In genomic region chr17:79992657-79993389, GRCh38 we compare ENCODE assay signal across 1 cellular context.
TF ChIP-seq lines count a peak whose summit lies in the region.

No MANE protein-coding gene starts in this region.

TF ChIP-seq in HepG2, 621 proteins besides CTCF, POLR2A, EP300 and RAD21 (continued from another document):
- TF ChIP-seq HNF1A (IDR thresholded peaks at IDR 0.05; ENCODE audit: low read depth) (no peak), HNF1A (CRISPR knock-in tag; IDR thresholded peaks at IDR 0.05; ENCODE audit: borderline replicate concordance) (peak; percentile 3; the same call in 1 of the 2 replicates), SSRP1 (CRISPR knock-in tag; IDR thresholded peaks at IDR 0.05) (peak; percentile 100), HNRNPH1 (optimal IDR thresholded peaks at IDR 0.05; ENCODE audit: low read depth, low read length) (peak; percentile 68), ZC3H4 (CRISPR knock-in tag; IDR thresholded peaks at IDR 0.05; ENCODE audit: borderline replicate concordance) (peak; percentile 100), YEATS2 (CRISPR knock-in tag; IDR thresholded peaks at IDR 0.05; ENCODE audit: borderline replicate concordance) (0 out of 2 replicates have a peak, but pooled peaks have one; percentile 16), ZFP36L1 (CRISPR knock-in tag; IDR thresholded peaks at IDR 0.05) (peak; percentile 66; the same call in 1 of the 2 replicates), ZBTB26 (CRISPR knock-in tag; IDR thresholded peaks at IDR 0.05; ENCODE audit: borderline replicate concordance) (peak; percentile 24; the same call in 1 of the 2 replicates), ZNF510 (CRISPR knock-in tag; IDR thresholded peaks at IDR 0.05; ENCODE audit: low read depth) (0 out of 2 replicates have a peak, but pooled peaks have one; percentile 32), YY1 (IDR thresholded peaks at IDR 0.05; ENCODE audit: insufficient read depth, insufficient replicate concordance, low read depth, low read length) (no peak), ZNF232 (CRISPR knock-in tag; IDR thresholded peaks at IDR 0.05; ENCODE audit: borderline replicate concordance) (0 out of 2 replicates have a peak, but pooled peaks have one; percentile 11), PAF1 (CRISPR knock-in tag; IDR thresholded peaks at IDR 0.05) (peak; percentile 97), MIER2 (CRISPR knock-in tag; IDR thresholded peaks at IDR 0.05) (no peak), CHD4 (IDR thresholded peaks at IDR 0.05; ENCODE audit: borderline replicate concordance, low read length) (0 out of 2 replicates have a peak, but pooled peaks have one; percentile 59), ZNF501 (CRISPR knock-in tag; IDR thresholded peaks at IDR 0.05) (peak; percentile 21; the same call in 1 of the 2 replicates), SP4 (CRISPR knock-in tag; IDR thresholded peaks at IDR 0.05) (no peak), REL (CRISPR knock-in tag; conservative IDR thresholded peaks at IDR 0.05) (peak; percentile 20; the same call in 1 of the 2 replicates), RBM22 (optimal IDR thresholded peaks at IDR 0.05; ENCODE audit: low read length) (peak; percentile 93), AHR (CRISPR knock-in tag; IDR thresholded peaks at IDR 0.05) (peak; percentile 9; the same call in 1 of the 2 replicates), PITX1 (CRISPR knock-in tag; IDR thresholded peaks at IDR 0.05) (no peak), TRIM24 (CRISPR knock-in tag; IDR thresholded peaks at IDR 0.05) (0 out of 2 replicates have a peak, but pooled peaks have one; percentile 61), ZBTB2 (CRISPR knock-in tag; IDR thresholded peaks at IDR 0.05; ENCODE audit: low read depth) (0 out of 2 replicates have a peak, but pooled peaks have one; percentile 12), ZNF781 (CRISPR knock-in tag; IDR thresholded peaks at IDR 0.05; ENCODE audit: borderline replicate concordance, not compliant biosample characterization) (peak; percentile 25), ZNF713 (CRISPR knock-in tag; IDR thresholded peaks at IDR 0.05) (peak; percentile 83; the same call in 1 of the 2 replicates), ZNF230 (CRISPR knock-in tag; IDR thresholded peaks at IDR 0.05) (0 out of 2 replicates have a peak, but pooled peaks have one; percentile 5), FIP1L1 (IDR thresholded peaks at IDR 0.05; ENCODE audit: borderline replicate concordance, insufficient read depth, low read depth, low read length) (0 out of 2 replicates have a peak, but pooled peaks have one; percentile 45), CHCHD3 (CRISPR knock-in tag; IDR thresholded peaks at IDR 0.05) (peak; percentile 4; the same call in 1 of the 2 replicates)
- TF ChIP-seq, protein P1, sequence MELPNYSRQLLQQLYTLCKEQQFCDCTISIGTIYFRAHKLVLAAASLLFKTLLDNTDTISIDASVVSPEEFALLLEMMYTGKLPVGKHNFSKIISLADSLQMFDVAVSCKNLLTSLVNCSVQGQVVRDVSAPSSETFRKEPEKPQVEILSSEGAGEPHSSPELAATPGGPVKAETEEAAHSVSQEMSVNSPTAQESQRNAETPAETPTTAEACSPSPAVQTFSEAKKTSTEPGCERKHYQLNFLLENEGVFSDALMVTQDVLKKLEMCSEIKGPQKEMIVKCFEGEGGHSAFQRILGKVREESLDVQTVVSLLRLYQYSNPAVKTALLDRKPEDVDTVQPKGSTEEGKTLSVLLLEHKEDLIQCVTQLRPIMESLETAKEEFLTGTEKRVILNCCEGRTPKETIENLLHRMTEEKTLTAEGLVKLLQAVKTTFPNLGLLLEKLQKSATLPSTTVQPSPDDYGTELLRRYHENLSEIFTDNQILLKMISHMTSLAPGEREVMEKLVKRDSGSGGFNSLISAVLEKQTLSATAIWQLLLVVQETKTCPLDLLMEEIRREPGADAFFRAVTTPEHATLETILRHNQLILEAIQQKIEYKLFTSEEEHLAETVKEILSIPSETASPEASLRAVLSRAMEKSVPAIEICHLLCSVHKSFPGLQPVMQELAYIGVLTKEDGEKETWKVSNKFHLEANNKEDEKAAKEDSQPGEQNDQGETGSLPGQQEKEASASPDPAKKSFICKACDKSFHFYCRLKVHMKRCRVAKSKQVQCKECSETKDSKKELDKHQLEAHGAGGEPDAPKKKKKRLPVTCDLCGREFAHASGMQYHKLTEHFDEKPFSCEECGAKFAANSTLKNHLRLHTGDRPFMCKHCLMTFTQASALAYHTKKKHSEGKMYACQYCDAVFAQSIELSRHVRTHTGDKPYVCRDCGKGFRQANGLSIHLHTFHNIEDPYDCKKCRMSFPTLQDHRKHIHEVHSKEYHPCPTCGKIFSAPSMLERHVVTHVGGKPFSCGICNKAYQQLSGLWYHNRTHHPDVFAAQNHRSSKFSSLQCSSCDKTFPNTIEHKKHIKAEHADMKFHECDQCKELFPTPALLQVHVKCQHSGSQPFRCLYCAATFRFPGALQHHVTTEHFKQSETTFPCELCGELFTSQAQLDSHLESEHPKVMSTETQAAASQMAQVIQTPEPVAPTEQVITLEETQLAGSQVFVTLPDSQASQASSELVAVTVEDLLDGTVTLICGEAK (IDR thresholded peaks at IDR 0.05): no peak
- TF ChIP-seq, protein P1 (CRISPR knock-in tag; IDR thresholded peaks at IDR 0.05): 0 out of 2 replicates have a peak, but pooled peaks have one; percentile 27
- TF ChIP-seq, protein P2, sequence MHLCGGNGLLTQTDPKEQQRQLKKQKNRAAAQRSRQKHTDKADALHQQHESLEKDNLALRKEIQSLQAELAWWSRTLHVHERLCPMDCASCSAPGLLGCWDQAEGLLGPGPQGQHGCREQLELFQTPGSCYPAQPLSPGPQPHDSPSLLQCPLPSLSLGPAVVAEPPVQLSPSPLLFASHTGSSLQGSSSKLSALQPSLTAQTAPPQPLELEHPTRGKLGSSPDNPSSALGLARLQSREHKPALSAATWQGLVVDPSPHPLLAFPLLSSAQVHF (CRISPR knock-in tag; IDR thresholded peaks at IDR 0.05): peak; percentile 52; the same call in 1 of the 2 replicates
- TF ChIP-seq, protein P3, sequence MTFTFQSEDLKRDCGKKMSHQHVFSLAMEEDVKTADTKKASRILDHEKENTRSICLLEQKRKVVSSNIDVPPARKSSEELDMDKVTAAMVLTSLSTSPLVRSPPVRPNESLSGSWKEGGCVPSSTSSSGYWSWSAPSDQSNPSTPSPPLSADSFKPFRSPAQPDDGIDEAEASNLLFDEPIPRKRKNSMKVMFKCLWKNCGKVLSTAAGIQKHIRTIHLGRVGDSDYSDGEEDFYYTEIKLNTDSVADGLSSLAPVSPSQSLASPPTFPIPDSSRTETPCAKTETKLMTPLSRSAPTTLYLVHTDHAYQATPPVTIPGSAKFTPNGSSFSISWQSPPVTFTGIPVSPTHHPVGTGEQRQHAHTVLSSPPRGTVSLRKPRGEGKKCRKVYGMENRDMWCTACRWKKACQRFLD (CRISPR knock-in tag; IDR thresholded peaks at IDR 0.05; ENCODE audit: borderline replicate concordance): 0 out of 2 replicates have a peak, but pooled peaks have one; percentile 18
